In the genomic region with DNA sequence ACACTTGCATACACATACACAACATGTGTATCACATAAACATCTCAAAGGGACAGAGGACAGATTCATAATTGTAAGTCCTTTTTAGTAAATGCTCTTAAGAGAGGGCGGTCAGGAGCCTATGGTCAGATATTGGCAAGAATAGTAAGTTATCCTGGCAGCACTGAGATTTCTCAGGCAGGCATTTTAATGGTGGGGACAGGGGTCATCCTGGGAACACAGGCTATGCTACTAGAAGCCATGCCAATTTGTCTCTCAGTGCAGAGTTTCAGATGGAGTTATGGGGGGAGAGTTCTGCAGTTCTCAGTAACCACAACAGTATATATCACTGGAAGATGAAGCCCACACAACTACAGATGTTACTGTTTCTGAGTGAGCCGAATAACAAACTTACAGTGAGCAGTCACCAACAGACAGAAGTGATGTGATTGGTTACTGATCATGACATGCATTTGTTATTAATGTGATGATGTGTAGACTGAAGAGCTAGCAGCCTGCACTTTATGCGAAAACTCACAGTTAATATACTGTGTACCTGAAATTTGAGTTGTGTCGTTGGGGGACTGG, we compare ENCODE assay signal across 9 cellular contexts. TPM values are rescaled to one million over a fixed set of nuclear protein-coding genes. Genes with fewer than 3 reads are reported as not detected.
DNase-seq lines count a peak whose midpoint lies in the region; ATAC-seq lines count a peak whose summit lies in the region.
"Had no signal": no experiment of that assay in that cellular context is flagged by ENCODE, and none has a peak within 500 bp of the region (broad histone marks: within the 10 kb centered on the region; RNA-seq: fewer than 3 reads in every experiment).

No MANE protein-coding gene starts in this region.

- peak overlapping the region; percentile 90 for H3K27ac Mint-ChIP-seq in stimulated activated naive CD8-positive, alpha-beta T cell treated with anti-CD3 and anti-CD28 coated beads, Interleukin-15, Interleukin-2, amounts not matched to agents 100 ng/mL and 50 ng/mL, for 24 hours

- peak overlapping the region; percentile 32 for H3K9ac ChIP-seq in adipocyte (ENCODE audit: low read length)

- H3K9me3 ChIP-seq in adipocyte (ENCODE audit: control insufficient read depth, low read length), result no peaks in the 10 kb centered on the region

- peaks cover 3% of the 10 kb centered on the region for H3K36me3 Mint-ChIP-seq in activated T-cell treated with anti-CD3 and anti-CD28 coated beads, Interleukin-2, amount 50 U/mL, for 4 hours (ENCODE audit: insufficient read depth)
- H3K36me3 Mint-ChIP-seq in stimulated activated naive CD8-positive, alpha-beta T cell treated with anti-CD3 and anti-CD28 coated beads, Interleukin-15, Interleukin-2, amounts not matched to agents 100 ng/mL and 50 ng/mL, for 24 hours (ENCODE audit: low read depth), result peaks cover 3% of the 10 kb centered on the region

- no peaks in the 10 kb centered on the region for H3K27me3 Mint-ChIP-seq in activated T-cell treated with anti-CD3 and anti-CD28 coated beads, Interleukin-2, amount 50 U/mL, for 4 hours (ENCODE audit: low read depth)
- no peaks in the 10 kb centered on the region for H3K27me3 Mint-ChIP-seq in stimulated activated naive CD8-positive, alpha-beta T cell treated with anti-CD3 and anti-CD28 coated beads, Interleukin-15, Interleukin-2, amounts not matched to agents 100 ng/mL and 50 ng/mL, for 24 hours

- peaks cover 51% of the 10 kb centered on the region for H3K4me1 Mint-ChIP-seq in activated T-cell treated with anti-CD3 and anti-CD28 coated beads, Interleukin-2, amount 50 U/mL, for 4 hours (ENCODE audit: low read depth)
- H3K4me1 Mint-ChIP-seq in stimulated activated naive CD8-positive, alpha-beta T cell treated with anti-CD3 and anti-CD28 coated beads, Interleukin-15, Interleukin-2, amounts not matched to agents 100 ng/mL and 50 ng/mL, for 24 hours (ENCODE audit: low read depth), result peaks cover 49% of the 10 kb centered on the region

- no peaks in the 10 kb centered on the region for H3K27me3 ChIP-seq in adipocyte (replicated peaks; ENCODE audit: control insufficient read depth, insufficient read depth, low read length)

- peak overlapping the region; percentile 18 for H3K4me3 ChIP-seq in adipocyte (ENCODE audit: low read length)

- no peak for DNase-seq in activated T-cell treated with anti-CD3 and anti-CD28 coated beads, Interleukin-2, amount 50 U/mL, for 4 hours
- DNase-seq in activated T-cell treated with anti-CD3 and anti-CD28 coated beads, Interleukin-2, amount 50 U/mL, for 1 hour, result no peak
- DNase-seq in adipocyte (ENCODE audit: low read depth) (no peak), H4 (ENCODE audit: low spot score) (no peak), HT-29 (ENCODE audit: low spot score) (no peak), globus pallidus (ENCODE audit: low spot score) (no peak)
- DNase-seq: central memory CD4-positive, alpha-beta T cell had no signal

- no peaks in the 10 kb centered on the region for H3K36me3 ChIP-seq in adipocyte (ENCODE audit: control insufficient read depth, insufficient read depth, low read length, severe bottlenecking)

- peak overlapping the region; percentile 27 for H3K4me3 Mint-ChIP-seq in activated T-cell treated with anti-CD3 and anti-CD28 coated beads, Interleukin-2, amount 50 U/mL, for 4 hours
- peak overlapping the region; percentile 68 for H3K4me3 Mint-ChIP-seq in stimulated activated naive CD8-positive, alpha-beta T cell treated with anti-CD3 and anti-CD28 coated beads, Interleukin-15, Interleukin-2, amounts not matched to agents 100 ng/mL and 50 ng/mL, for 24 hours

- H3K4me1 ChIP-seq in adipocyte (ENCODE audit: control insufficient read depth, insufficient read depth, low read length), result peaks cover 32% of the 10 kb centered on the region

- peak; percentile 58 to 65 for ATAC-seq in activated T-cell treated with anti-CD3 and anti-CD28 coated beads, Interleukin-2, amount 50 U/mL, for 4 hours
- peak; percentile 18 for ATAC-seq in HG03175 (IDR thresholded peaks at IDR 0.05; ENCODE audit: unreplicated experiment)

- no peaks in the 10 kb centered on the region for H3K9me3 Mint-ChIP-seq in activated T-cell treated with anti-CD3 and anti-CD28 coated beads, Interleukin-2, amount 50 U/mL, for 4 hours
- H3K9me3 Mint-ChIP-seq in stimulated activated naive CD8-positive, alpha-beta T cell treated with anti-CD3 and anti-CD28 coated beads, Interleukin-15, Interleukin-2, amounts not matched to agents 100 ng/mL and 50 ng/mL, for 24 hours, result no peaks in the 10 kb centered on the region

RNA-seq across cellular contexts. Expression of gene ZNF487, which starts 16.4 kb away (rescaled TPM):
- total RNA-seq in activated T-cell treated with anti-CD3 and anti-CD28 coated beads, Interleukin-2, amount 50 U/mL, for 4 hours, result 1 to 10 TPM; 1.3 to 3.8 (median 1.6) TPM
- total RNA-seq in H4 (2014; rRNA removed; shearing (Covaris generic)), result 0.66 and 1.4 TPM in 2 replicates
- 8.1 and 16.1 TPM in 2 replicates for total RNA-seq in HT-29 (2014; rRNA removed; shearing (Covaris generic))

RNA-seq across cellular contexts. Expression of gene HNRNPF, which starts 44.4 kb away (rescaled TPM):
- total RNA-seq in activated T-cell treated with anti-CD3 and anti-CD28 coated beads, Interleukin-2, amount 50 U/mL, for 4 hours, result 100 to 1,000 TPM; 531 to 572 (median 556) TPM
- total RNA-seq in H4 (2014; rRNA removed; shearing (Covaris generic)), result 238 and 256 TPM in 2 replicates
- 515 and 519 TPM in 2 replicates for total RNA-seq in HT-29 (2014; rRNA removed; shearing (Covaris generic))
